ENCODE assay signal across 18 cellular contexts in genomic region chr9:72457366-72457765, GRCh38.
DNase-seq lines count a peak whose midpoint lies in the region; FAIRE-seq and TF ChIP-seq lines count a peak whose summit lies in the region.
"Had no signal": no experiment of that assay in that cellular context is flagged by ENCODE, and none has a peak within 500 bp of the region (broad histone marks: within the 10 kb centered on the region; RNA-seq: fewer than 3 reads in every experiment).

No MANE protein-coding gene starts in this region.

- POLR2A ChIA-PET in activated CD4-positive, alpha-beta T cell treated with anti-CD3 and anti-CD28 coated beads, Interleukin-2, amount 10 ng/mL, durations not matched to agents 7 days and 5 days (lab: Charles Lee) = no interaction called here

- H3K9me3 Mint-ChIP-seq in activated CD4-positive, alpha-beta T cell treated with anti-CD3 and anti-CD28 coated beads, Interleukin-2, amount 10 ng/mL, durations not matched to agents 7 days and 5 days = no peaks in the 10 kb centered on the region
- H3K9me3 Mint-ChIP-seq: H9 had no signal

- H3K27ac Mint-ChIP-seq in activated CD4-positive, alpha-beta T cell treated with anti-CD3 and anti-CD28 coated beads, Interleukin-2, amount 10 ng/mL, durations not matched to agents 7 days and 5 days = no peak overlapping the region

- peak; percentile 60 for FAIRE-seq in H54 (lab: Jason Lieb, UNC)
- FAIRE-seq: G401.6, GM12892, H1 had no signal

- no peaks in the 10 kb centered on the region for H3K36me3 Mint-ChIP-seq in activated CD4-positive, alpha-beta T cell treated with anti-CD3 and anti-CD28 coated beads, Interleukin-2, amount 10 ng/mL, durations not matched to agents 7 days and 5 days (ENCODE audit: low read depth)
- H3K36me3 Mint-ChIP-seq: CD4-positive, alpha-beta memory T cell had no signal

- H3K4me3 Mint-ChIP-seq in activated CD4-positive, alpha-beta T cell treated with anti-CD3 and anti-CD28 coated beads, Interleukin-2, amount 10 ng/mL, durations not matched to agents 7 days and 5 days = no peak overlapping the region
- H3K4me3 Mint-ChIP-seq: H9 had no signal

- peak overlapping the region; percentile 84; the same call in 1 of the 2 replicates for H3K27ac ChIP-seq in 22Rv1
- H3K27ac ChIP-seq: GM23248 had no signal

- DNase-seq in H54 (ENCODE audit: insufficient read length, low spot score) (no peak), fibroblast of gingiva (ENCODE audit: low read depth) (peak; percentile 56), NCI-H2171 (lab: John Stamatoyannopoulos, UW) (no peak), SKM-1 treated with dmso at 0.1 percent for 144 hours (lab: John Stamatoyannopoulos, UW; ENCODE audit: unreplicated experiment) (no peak)
- no peak for DNase-seq in activated CD4-positive, alpha-beta T cell treated with anti-CD3 and anti-CD28 coated beads, Interleukin-2, amount 10 ng/mL, durations not matched to agents 7 days and 5 days
- DNase-seq: 8988T; C1 segment of cervical spinal cord; Calu3; CD4-positive, alpha-beta memory T cell; COR-L47; DMS53; DMS79 treated with DMSO at 0.1 percent for 48 hours; GM23248; H9 had no signal

- H3K27me3 Mint-ChIP-seq in activated CD4-positive, alpha-beta T cell treated with anti-CD3 and anti-CD28 coated beads, Interleukin-2, amount 10 ng/mL, durations not matched to agents 7 days and 5 days = no peaks in the 10 kb centered on the region

- CTCF ChIA-PET in activated CD4-positive, alpha-beta T cell treated with anti-CD3 and anti-CD28 coated beads, Interleukin-2, amount 10 ng/mL, durations not matched to agents 7 days and 5 days (lab: Charles Lee) = no interaction called here

- peaks cover 5% of the 10 kb centered on the region for H3K4me1 Mint-ChIP-seq in activated CD4-positive, alpha-beta T cell treated with anti-CD3 and anti-CD28 coated beads, Interleukin-2, amount 10 ng/mL, durations not matched to agents 7 days and 5 days

- TF ChIP-seq CTCF in 22Rv1 (IDR thresholded peaks at IDR 0.05) = no peak

- no peak for TF ChIP-seq POLR2A in H54 (IDR thresholded peaks at IDR 0.05; ENCODE audit: low read depth, low read length)
